In the genomic region with DNA sequence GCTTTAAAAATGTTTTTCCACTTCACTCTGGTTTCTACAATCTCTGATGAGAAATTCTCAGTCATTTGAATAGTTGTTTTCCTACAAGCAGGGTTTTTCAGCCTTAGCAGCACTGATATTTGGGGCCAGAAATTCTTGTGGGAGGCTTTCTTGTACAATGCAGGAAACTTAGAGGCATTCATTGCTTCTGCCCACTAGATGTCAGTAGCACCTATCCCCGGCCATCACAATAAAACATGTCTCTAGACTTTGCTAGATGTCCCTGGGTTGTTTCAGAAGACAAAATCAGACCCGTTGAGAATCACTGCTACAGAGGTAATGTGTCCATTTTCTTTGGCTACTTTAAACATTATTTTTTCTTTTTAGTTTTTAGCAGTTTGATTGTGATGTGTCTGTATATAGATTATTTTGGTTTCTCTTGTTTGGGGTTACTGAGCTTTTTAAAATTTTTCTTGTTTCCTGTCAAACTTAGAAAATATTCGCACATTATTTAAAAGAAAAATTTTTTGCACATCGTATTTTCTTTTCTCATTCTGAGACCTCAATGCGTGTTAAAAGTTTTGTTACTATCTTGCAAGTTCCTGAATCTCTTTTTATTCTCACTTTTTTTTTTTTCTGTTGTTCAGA, we compare ENCODE assay signal across 8 cellular contexts.
DNase-seq lines count a peak whose midpoint lies in the region; ATAC-seq and TF ChIP-seq lines count a peak whose summit lies in the region.

No MANE protein-coding gene starts in this region.

- H3K27me3 Mint-ChIP-seq in activated naive CD4-positive, alpha-beta T cell treated with anti-CD3 and anti-CD28 coated beads, Interleukin-2, amount 10 ng/mL, durations not matched to agents 7 days and 5 days = no peaks in the 10 kb centered on the region

- no peaks in the 10 kb centered on the region for H3K9me3 ChIP-seq in aorta (ENCODE audit: control insufficient read depth, low read length)

- H3K4me1 Mint-ChIP-seq in activated naive CD4-positive, alpha-beta T cell treated with anti-CD3 and anti-CD28 coated beads, Interleukin-2, amount 10 ng/mL, durations not matched to agents 7 days and 5 days = peaks cover 5% of the 10 kb centered on the region

- no peaks in the 10 kb centered on the region for H3K27me3 ChIP-seq in aorta (ENCODE audit: control insufficient read depth in 1 of 2, insufficient read depth in 2 of 2, low read length in 1 of 2)

- ATAC-seq in GM21423 (IDR thresholded peaks at IDR 0.05; ENCODE audit: unreplicated experiment) (peak; percentile 93), HG03520 (IDR thresholded peaks at IDR 0.05; ENCODE audit: unreplicated experiment) (peak; percentile 98), aorta (ENCODE audit: low FRiP score) (no peak)

- CTCF ChIA-PET in activated naive CD4-positive, alpha-beta T cell treated with anti-CD3 and anti-CD28 coated beads, Interleukin-2, amount 10 ng/mL, durations not matched to agents 7 days and 5 days (lab: Charles Lee) = no interaction called here

- intact Hi-C loops in aorta (cut with DNase I) = no loop called here

- H3K27ac Mint-ChIP-seq in activated naive CD4-positive, alpha-beta T cell treated with anti-CD3 and anti-CD28 coated beads, Interleukin-2, amount 10 ng/mL, durations not matched to agents 7 days and 5 days = no peak overlapping the region

- 27 to 37% methylated on average over 5 of the region's 5 CpGs for WGBS in aorta, 2 donors

- H3K36me3 Mint-ChIP-seq in activated naive CD4-positive, alpha-beta T cell treated with anti-CD3 and anti-CD28 coated beads, Interleukin-2, amount 10 ng/mL, durations not matched to agents 7 days and 5 days = no peaks in the 10 kb centered on the region

- H3K4me3 ChIP-seq in choroid plexus epithelial cell (ENCODE audit: low read depth, low read length) (no peak overlapping the region), aorta (ENCODE audit: low read length in 2 of 2) (no peak overlapping the region)

- H3K4me1 ChIP-seq in aorta (ENCODE audit: control insufficient read depth in 1 of 2, insufficient read depth in 2 of 2, low read length in 2 of 2) = peaks cover 0 to 2% of the 10 kb centered on the region in 2 donors

- no peaks in the 10 kb centered on the region for H3K36me3 ChIP-seq in aorta (ENCODE audit: control insufficient read depth in 1 of 2, insufficient read depth in 2 of 2, low read length in 1 of 2)

- no peak overlapping the region for H3K27ac ChIP-seq in aorta (ENCODE audit: low read depth in 1 of 2, low read length in 2 of 2)

- H3K9me3 Mint-ChIP-seq in activated naive CD4-positive, alpha-beta T cell treated with anti-CD3 and anti-CD28 coated beads, Interleukin-2, amount 10 ng/mL, durations not matched to agents 7 days and 5 days = no peaks in the 10 kb centered on the region

- TF ChIP-seq CTCF in choroid plexus epithelial cell (conservative IDR thresholded peaks at IDR 0.05; ENCODE audit: low read depth, low read length) = peak; percentile 92

- H3K4me3 Mint-ChIP-seq in activated naive CD4-positive, alpha-beta T cell treated with anti-CD3 and anti-CD28 coated beads, Interleukin-2, amount 10 ng/mL, durations not matched to agents 7 days and 5 days = no peak overlapping the region

- peak; percentile 24 for DNase-seq in activated naive CD4-positive, alpha-beta T cell treated with anti-CD3 and anti-CD28 coated beads, Interleukin-2, amount 10 ng/mL, durations not matched to agents 7 days and 5 days
- DNase-seq in activated naive CD4-positive, alpha-beta T cell treated with Interleukin-2 at 50 U/mL for 16 hours = no peak
- DNase-seq in NCI-H82 (lab: John Stamatoyannopoulos, UW) (peak; percentile 50), choroid plexus epithelial cell (ENCODE audit: low read depth) (peak; percentile 86), lung microvascular endothelial cell (ENCODE audit: low read depth in 2 of 2) (peak; percentile 38 to 49), aorta (no peak)

Comparison
In these comparisons a context has a peak if more than half of its experiments do, and no peak if none do; other contexts are left out.
1. DNase-seq: peak in activated naive CD4-positive, alpha-beta T cell treated with anti-CD3 and anti-CD28 coated beads, Interleukin-2, amount 10 ng/mL, durations not matched to agents 7 days and 5 days (single experiment), NCI-H82 (single experiment), choroid plexus epithelial cell (single experiment) and lung microvascular endothelial cell (2 of 2); none in activated naive CD4-positive, alpha-beta T cell treated with Interleukin-2 at 50 U/mL for 16 hours (single experiment) and aorta (0 of 2).